In genomic region chr5:31867219-31867618, GRCh38 we compare ENCODE assay signal across 24 cellular contexts.
DNase-seq lines count a peak whose midpoint lies in the region; ATAC-seq and TF ChIP-seq lines count a peak whose summit lies in the region.
"Had no signal": no experiment of that assay in that cellular context is flagged by ENCODE, and none has a peak within 500 bp of the region (broad histone marks: within the 10 kb centered on the region; RNA-seq: fewer than 3 reads in every experiment).

No MANE protein-coding gene starts in this region.

- no peaks in the 10 kb centered on the region for H3K27me3 ChIP-seq in left ventricle myocardium inferior (ENCODE audit: low read depth)
- H3K27me3 ChIP-seq in endodermal cell (ENCODE audit: control insufficient read depth, insufficient read depth, low read length, poor library complexity, severe bottlenecking): no peaks in the 10 kb centered on the region
- H3K27me3 ChIP-seq: MG63 had no signal

- CTCF ChIA-PET in activated CD4-positive, alpha-beta T cell treated with anti-CD3 and anti-CD28 coated beads for 36 hours (lab: Charles Lee): interaction anchor here (0.6 to 2.0 kb wide), 4 partner anchors 12 to 1568 kb away, joined by 3 to 8 read pairs (median 4); no protein-coding TSS in a partner anchor
- CTCF ChIA-PET in HEK293T (lab: Yijun Ruan, JAX): no interaction called here

- no peaks in the 10 kb centered on the region for H3K27me3 Mint-ChIP-seq in activated CD4-positive, alpha-beta T cell treated with anti-CD3 and anti-CD28 coated beads for 36 hours
- no peaks in the 10 kb centered on the region for H3K27me3 Mint-ChIP-seq in endodermal cell (ENCODE audit: insufficient read depth)

- H3K4me3 ChIP-seq in left ventricle myocardium inferior (no peak overlapping the region), endodermal cell (ENCODE audit: low read length) (no peak overlapping the region)
- H3K4me3 ChIP-seq: MG63, PC-9 had no signal

- peaks cover 50% of the 10 kb centered on the region for H3K4me1 ChIP-seq in left ventricle myocardium inferior
- no peaks in the 10 kb centered on the region for H3K4me1 ChIP-seq in endodermal cell (ENCODE audit: control insufficient read depth, insufficient read depth, low read length)

- POLR2A ChIA-PET in activated CD4-positive, alpha-beta T cell treated with anti-CD3 and anti-CD28 coated beads for 36 hours (lab: Charles Lee): no interaction called here
- POLR2A ChIA-PET in HEK293T (lab: Yijun Ruan, JAX): no interaction called here

- TF ChIP-seq CTCF in left ventricle myocardium inferior (IDR thresholded peaks at IDR 0.05; ENCODE audit: borderline replicate concordance): no peak
- TF ChIP-seq CTCF in endodermal cell (conservative IDR thresholded peaks at IDR 0.05): no peak

- no peaks in the 10 kb centered on the region for H3K9me3 ChIP-seq in left ventricle myocardium inferior (replicated peaks)
- no peaks in the 10 kb centered on the region for H3K9me3 ChIP-seq in endodermal cell (ENCODE audit: control insufficient read depth, low read length)
- H3K9me3 ChIP-seq: MG63 had no signal

- no peaks in the 10 kb centered on the region for H3K9me3 Mint-ChIP-seq in activated CD4-positive, alpha-beta T cell treated with anti-CD3 and anti-CD28 coated beads for 36 hours (ENCODE audit: low read depth)
- no peaks in the 10 kb centered on the region for H3K9me3 Mint-ChIP-seq in endodermal cell

- H3K9ac ChIP-seq in endodermal cell (ENCODE audit: extremely low read depth, low read length, poor library complexity, severe bottlenecking): no peak overlapping the region

- H3K4me3 Mint-ChIP-seq in activated CD4-positive, alpha-beta T cell treated with anti-CD3 and anti-CD28 coated beads for 36 hours: no peak overlapping the region
- H3K4me3 Mint-ChIP-seq in endodermal cell: no peak overlapping the region

- H3K27ac ChIP-seq in left ventricle myocardium inferior (replicated peaks) (no peak overlapping the region), endodermal cell (ENCODE audit: low read depth, low read length) (no peak overlapping the region)
- H3K27ac ChIP-seq: 22Rv1, C4-2B, PC-9, RWPE1 had no signal

- intact Hi-C loops in activated CD4-positive, alpha-beta T cell treated with anti-CD3 and anti-CD28 coated beads for 36 hours (cut with DNase I, micrococcal nuclease): no loop called here
- intact Hi-C loops in left ventricle myocardium superior (cut with micrococcal nuclease): no loop called here
- intact Hi-C loops in left ventricle myocardium inferior (cut with micrococcal nuclease): no loop called here

- no peak overlapping the region for H3K27ac Mint-ChIP-seq in activated CD4-positive, alpha-beta T cell treated with anti-CD3 and anti-CD28 coated beads for 36 hours
- H3K27ac Mint-ChIP-seq in endodermal cell: no peak overlapping the region

- 92 to 96% methylated on average over 3 to 4 of the region's 4 CpGs for WGBS in endodermal cell (ENCODE audit: insufficient coverage in 1 of 2, insufficient read length in 1 of 2), 2 experiments

- H3K36me3 Mint-ChIP-seq in activated CD4-positive, alpha-beta T cell treated with anti-CD3 and anti-CD28 coated beads for 36 hours (ENCODE audit: low read depth): no peaks in the 10 kb centered on the region
- H3K36me3 Mint-ChIP-seq in endodermal cell (ENCODE audit: low read depth): no peaks in the 10 kb centered on the region

- DNase-seq in activated CD4-positive, alpha-beta T cell treated with anti-CD3 and anti-CD28 coated beads for 36 hours: peak; percentile 28
- DNase-seq in activated CD4-positive, alpha-beta T cell treated with anti-CD3 and anti-CD28 coated beads for 1 hour: no peak
- DNase-seq in left ventricle myocardium superior (no peak), left ventricle myocardium inferior (no peak), endodermal cell (peak; percentile 35), HEK293T (ENCODE audit: extremely low spot score) (no peak), NCI-H1105 (lab: John Stamatoyannopoulos, UW) (no peak)
- DNase-seq: AML-193, DMS 273 treated with DMSO at 0.1 percent for 48 hours, DND-41, H7, IMR-90, Karpas-422, MG63, NCI-H1048, NCI-H1436 treated with DMSO at 0.1 percent for 48 hours, NCI-H2029, NCI-H345, NCI-H524 treated with DMSO at 0.1 percent for 48 hours, PC-9 had no signal

- no peak for ATAC-seq in activated CD4-positive, alpha-beta T cell treated with anti-CD3 and anti-CD28 coated beads for 36 hours
- ATAC-seq in left ventricle myocardium superior: peak; percentile 64
- ATAC-seq in HG03442 (IDR thresholded peaks at IDR 0.05; ENCODE audit: unreplicated experiment): no peak

- H3K36me3 ChIP-seq in left ventricle myocardium inferior (no peaks in the 10 kb centered on the region), endodermal cell (ENCODE audit: control insufficient read depth, insufficient read depth, low read length) (no peaks in the 10 kb centered on the region)
- H3K36me3 ChIP-seq: MG63 had no signal

- peaks cover 34% of the 10 kb centered on the region for H3K4me1 Mint-ChIP-seq in activated CD4-positive, alpha-beta T cell treated with anti-CD3 and anti-CD28 coated beads for 36 hours
- H3K4me1 Mint-ChIP-seq in endodermal cell: peaks cover 15% of the 10 kb centered on the region

TF ChIP-seq in HEK293T, 16 proteins besides CTCF, POLR2A, EP300 and RAD21:
- no peak for TF ChIP-seq ELF4 (IDR thresholded peaks at IDR 0.05)
- no peak for TF ChIP-seq ZNF384 (IDR thresholded peaks at IDR 0.05)
- TF ChIP-seq NFRKB (IDR thresholded peaks at IDR 0.05): no peak
- TF ChIP-seq SUZ12 (IDR thresholded peaks at IDR 0.05): no peak
- no peak for TF ChIP-seq FOXM1 (IDR thresholded peaks at IDR 0.05; ENCODE audit: borderline replicate concordance)
- no peak for TF ChIP-seq ARNT (IDR thresholded peaks at IDR 0.05)
- no peak for TF ChIP-seq LEF1 (IDR thresholded peaks at IDR 0.05; ENCODE audit: borderline replicate concordance)
- no peak for TF ChIP-seq FOXK2 (IDR thresholded peaks at IDR 0.05)
- TF ChIP-seq TARDBP (IDR thresholded peaks at IDR 0.05): no peak
- no peak for TF ChIP-seq CTBP1 (IDR thresholded peaks at IDR 0.05; ENCODE audit: borderline replicate concordance)
- TF ChIP-seq HDGF (IDR thresholded peaks at IDR 0.05; ENCODE audit: borderline replicate concordance): no peak
- no peak for TF ChIP-seq BHLHE40 (IDR thresholded peaks at IDR 0.05; ENCODE audit: borderline replicate concordance)
- no peak for TF ChIP-seq L3MBTL2 (conservative IDR thresholded peaks at IDR 0.05)
- no peak for TF ChIP-seq FOXA1 (IDR thresholded peaks at IDR 0.05)
- TF ChIP-seq PKNOX1 (IDR thresholded peaks at IDR 0.05): no peak

Comparison
In these comparisons a context has a peak if more than half of its experiments do, and no peak if none do; other contexts are left out.
1. DNase-seq: peak in activated CD4-positive, alpha-beta T cell treated with anti-CD3 and anti-CD28 coated beads for 36 hours (single experiment) and endodermal cell (single experiment); none in activated CD4-positive, alpha-beta T cell treated with anti-CD3 and anti-CD28 coated beads for 1 hour (single experiment), left ventricle myocardium superior (single experiment), left ventricle myocardium inferior (single experiment), HEK293T (single experiment) and NCI-H1105 (single experiment).